8 cellular contexts compared by ENCODE assay signal in genomic region chr16:30874244-30874820, GRCh38. TPM values are rescaled to one million over a fixed set of nuclear protein-coding genes. Genes with fewer than 3 reads are reported as not detected.
DNase-seq lines count a peak whose midpoint lies in the region; ATAC-seq and TF ChIP-seq lines count a peak whose summit lies in the region.

No MANE protein-coding gene starts in this region.

- TF ChIP-seq CTCF in GM23338 (conservative IDR thresholded peaks at IDR 0.05; ENCODE audit: low read depth in 2 of 2) = no peak
- TF ChIP-seq CTCF in foreskin keratinocyte (conservative IDR thresholded peaks at IDR 0.05) = no peak

- H3K27ac ChIP-seq in GM23338 (ENCODE audit: low read depth) (no peak overlapping the region), foreskin keratinocyte (peak overlapping the region; percentile 50), skeletal muscle tissue (ENCODE audit: low read depth, low read length) (peak overlapping the region; percentile 89)

- peaks cover 8% of the 10 kb centered on the region for H4K20me1 ChIP-seq in GM23338 (replicated peaks; ENCODE audit: insufficient read depth)

- no peaks in the 10 kb centered on the region for H3K9me3 Mint-ChIP-seq in GM23338

- no peaks in the 10 kb centered on the region for H3K36me3 ChIP-seq in GM23338 (ENCODE audit: insufficient read depth)
- peaks cover 0 to 5% (median 3%) of the 10 kb centered on the region in 3 donors for H3K36me3 ChIP-seq in skeletal muscle tissue (ENCODE audit: control insufficient read depth in 3 of 3, insufficient read depth in 3 of 3, low read length in 3 of 3)

- peak; percentile 33 for ATAC-seq in GM23338
- ATAC-seq in T-helper 17 cell = no peak
- ATAC-seq in foreskin keratinocyte = no peak
- ATAC-seq in HG02885 (IDR thresholded peaks at IDR 0.05; ENCODE audit: poor library complexity, unreplicated experiment) = no peak
- no peak for ATAC-seq in HG02852 (IDR thresholded peaks at IDR 0.05; ENCODE audit: unreplicated experiment)

- no peaks in the 10 kb centered on the region for H3K9me2 ChIP-seq in GM23338 (ENCODE audit: insufficient read depth)

- H3K4me3 Mint-ChIP-seq in GM23338 (peak overlapping the region; percentile 92), T-helper 17 cell (peak overlapping the region; percentile 94)

- peaks cover 2% of the 10 kb centered on the region; the same call in 1 of the 2 replicates for H3K79me2 ChIP-seq in GM23338 (replicated peaks; ENCODE audit: insufficient read depth)

- H2AFZ ChIP-seq in GM23338 = peak overlapping the region; percentile 98

- H3K27me3 Mint-ChIP-seq in GM23338 (ENCODE audit: insufficient read depth, low read depth, poor library complexity) = peaks cover 27% of the 10 kb centered on the region
- no peaks in the 10 kb centered on the region for H3K27me3 Mint-ChIP-seq in T-helper 17 cell

- H3F3A ChIP-seq in GM23338 (replicated peaks; ENCODE audit: low read depth) = 0 out of 2 replicates have a peak, but pooled peaks cover 4% of the 10 kb centered on the region

- H3K4me1 ChIP-seq in GM23338 (ENCODE audit: insufficient read depth) (peaks cover 14% of the 10 kb centered on the region), foreskin keratinocyte (peaks cover 5% of the 10 kb centered on the region), skeletal muscle tissue (ENCODE audit: control insufficient read depth in 3 of 3, insufficient read depth in 3 of 3, low read length in 3 of 3) (peaks cover 16 to 23% (median 19%) of the 10 kb centered on the region in 3 donors)

- H3K36me3 Mint-ChIP-seq in GM23338 (ENCODE audit: low read depth) (peaks cover 12% of the 10 kb centered on the region), T-helper 17 cell (ENCODE audit: low read depth) (peaks cover 2% of the 10 kb centered on the region)

- peak overlapping the region; percentile 90 for H3K4me2 ChIP-seq in GM23338

- no peak overlapping the region; the same call in 1 of the 2 replicates for H3K27ac Mint-ChIP-seq in GM23338
- peak overlapping the region; percentile 94 for H3K27ac Mint-ChIP-seq in T-helper 17 cell

- peaks cover 11% of the 10 kb centered on the region for H3K4me1 Mint-ChIP-seq in GM23338
- H3K4me1 Mint-ChIP-seq in T-helper 17 cell = peaks cover 22% of the 10 kb centered on the region

- DNase-seq in GM23338 (ENCODE audit: low spot score) (peak; percentile 70), T-helper 17 cell (no peak), foreskin keratinocyte (no peak), DMS 273 (lab: John Stamatoyannopoulos, UW; ENCODE audit: unreplicated experiment) (no peak)
- no peak for DNase-seq in activated CD4-positive, CD25-positive, alpha-beta regulatory T cell (lab: John Stamatoyannopoulos, UW)

- H3K27me3 ChIP-seq in GM23338 (ENCODE audit: insufficient read depth) = peaks cover 44% of the 10 kb centered on the region
- H3K27me3 ChIP-seq in foreskin keratinocyte = no peaks in the 10 kb centered on the region
- H3K27me3 ChIP-seq in skeletal muscle tissue (ENCODE audit: control insufficient read depth in 3 of 3, insufficient read depth in 3 of 3, low read length in 3 of 3) = no peaks in the 10 kb centered on the region

- H3K4me3 ChIP-seq in GM23338 (peak overlapping the region; percentile 90), skeletal muscle tissue (ENCODE audit: low read length in 3 of 3) (peak overlapping the region; percentile 87 to 98 (median 98))

- H3K9ac ChIP-seq in skeletal muscle tissue (ENCODE audit: low read depth in 1 of 3, low read length in 3 of 3) = peak overlapping the region; percentile 92 to 98 (median 96)

- H3K9me3 ChIP-seq in T-helper 17 cell (ENCODE audit: control insufficient read depth, low read length, poor library complexity, severe bottlenecking) (no peaks in the 10 kb centered on the region), skeletal muscle tissue (ENCODE audit: control insufficient read depth in 3 of 3, low read length in 3 of 3) (no peaks in the 10 kb centered on the region)

TF ChIP-seq in GM23338, 12 proteins besides CTCF, POLR2A, EP300 and RAD21:
- TF ChIP-seq REST (IDR thresholded peaks at IDR 0.05; ENCODE audit: unreplicated experiment) = no peak
- TF ChIP-seq ZNF331 (CRISPR knock-in tag; IDR thresholded peaks at IDR 0.05; ENCODE audit: low read depth) = no peak

RNA-seq across cellular contexts. Expression of gene BCL7C, which starts 19.5 kb away (rescaled TPM):
- total RNA-seq in GM23338 (2014; rRNA removed; shearing (Covaris generic)) = 17.5 and 20.4 TPM in 2 replicates
- 21.8 and 22.1 TPM in 2 replicates for polyA plus RNA-seq in GM23338 (2016; fragmentation: Nextera tagmentation; extraction: Ambion mirVana)
- 10 to 100 TPM; 22.5 to 22.8 TPM for total RNA-seq in T-helper 17 cell
- 35.3 and 39.1 TPM in 2 replicates for total RNA-seq in foreskin keratinocyte
- 48.6 and 51.0 TPM in 2 replicates for polyA plus RNA-seq in foreskin keratinocyte
- total RNA-seq in skeletal muscle tissue = 29.7 TPM

RNA-seq across cellular contexts. Expression of gene CTF1, which starts 22.1 kb away (rescaled TPM):
- 0.52 and 0.54 TPM in 2 replicates for total RNA-seq in GM23338 (2014; rRNA removed; shearing (Covaris generic))
- 0.24 and 0.43 TPM in 2 replicates for polyA plus RNA-seq in GM23338 (2016; fragmentation: Nextera tagmentation; extraction: Ambion mirVana)
- total RNA-seq in T-helper 17 cell = under 1 TPM in 1 of 2 donors, not detected in 1; 0.26 TPM
- 0.95 and 1.6 TPM in 2 replicates for total RNA-seq in foreskin keratinocyte
- polyA plus RNA-seq in foreskin keratinocyte = 3.0 and 3.2 TPM in 2 replicates
- 0.52 TPM for total RNA-seq in skeletal muscle tissue

RNA-seq across cellular contexts. Expression of gene FBXL19, which starts 49.0 kb away (rescaled TPM):
- total RNA-seq in GM23338 (2014; rRNA removed; shearing (Covaris generic)) = 63.5 and 71.5 TPM in 2 replicates
- 12.5 and 16.4 TPM in 2 replicates for polyA plus RNA-seq in GM23338 (2016; fragmentation: Nextera tagmentation; extraction: Ambion mirVana)
- total RNA-seq in T-helper 17 cell = 10 to 100 TPM; 12.6 to 13.2 TPM
- 32.2 and 33.0 TPM in 2 replicates for total RNA-seq in foreskin keratinocyte
- 21.8 and 23.3 TPM in 2 replicates for polyA plus RNA-seq in foreskin keratinocyte
- 5.2 TPM for total RNA-seq in skeletal muscle tissue
